16 cellular contexts compared by ENCODE assay signal in the genomic region with DNA sequence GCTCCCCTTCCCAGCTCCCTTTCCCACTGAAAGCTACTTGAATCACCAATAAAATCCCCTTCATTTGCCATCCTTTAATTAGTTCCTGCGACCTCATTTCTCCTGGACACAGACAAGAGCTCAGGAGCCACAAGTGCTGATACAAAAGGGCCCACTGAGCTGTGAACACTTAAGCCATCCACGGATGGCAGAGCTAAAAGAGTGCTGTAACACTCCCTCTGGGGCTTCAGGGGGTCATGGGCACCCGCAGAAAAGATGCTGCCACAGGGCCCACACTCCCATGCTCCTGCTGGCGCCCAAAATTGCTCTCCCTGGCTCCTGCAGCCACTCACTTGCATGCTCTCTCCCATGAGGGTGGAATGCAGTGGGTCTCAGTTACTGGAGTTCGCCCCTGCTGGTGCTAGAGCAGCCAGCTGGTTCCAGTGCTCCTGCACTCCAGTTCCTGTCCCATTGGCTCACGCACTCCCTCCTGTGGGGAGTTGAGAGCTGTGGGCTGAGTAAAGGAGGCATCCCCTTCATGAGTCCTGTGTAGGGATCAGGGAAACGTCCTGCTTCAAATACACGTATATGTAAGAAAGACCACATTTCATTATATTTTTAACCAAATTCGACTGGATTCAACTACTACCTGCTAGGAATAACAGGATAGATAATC.
A peak's percentile ranks its signal among the peaks of the same experiment; 100 is the strongest.
DNase-seq lines count a peak whose midpoint lies in the region; ATAC-seq and TF ChIP-seq lines count a peak whose summit lies in the region.
"Had no signal": no experiment of that assay in that cellular context is flagged by ENCODE, and none has a peak within 500 bp of the region (broad histone marks: within the 10 kb centered on the region; RNA-seq: fewer than 3 reads in every experiment).

No MANE protein-coding gene starts in this region.

- intact Hi-C loops in Caco-2 (cut with micrococcal nuclease; ENCODE audit: unreplicated experiment), result loop anchor here (2.0 kb wide), 1 partner anchor 186 kb away; no protein-coding TSS in a partner anchor

- TF ChIP-seq CTCF in Caco-2 (IDR thresholded peaks at IDR 0.05; ENCODE audit: insufficient read depth in 1 of 2, low read depth in 1 of 2, low read length in 1 of 2, severe bottlenecking in 1 of 2, unreplicated experiment in 1 of 2) (peak; percentile 65 to 76), glutamatergic neuron (IDR thresholded peaks at IDR 0.05; ENCODE audit: partially characterized antibody, unreplicated experiment) (no peak), upper lobe of left lung (IDR thresholded peaks at IDR 0.05) (no peak)

- CTCF ChIA-PET in Caco-2 (lab: Charles Lee) (no interaction called here), HEK293T (lab: Yijun Ruan, JAX) (interaction anchor here (1.2 kb wide), 1 partner anchor 12 kb away, joined by 3 read pairs; no protein-coding TSS in a partner anchor)

- DNase-seq in Caco-2 (peak; percentile 78 to 79), HEK293T (ENCODE audit: extremely low spot score) (peak; percentile 40), RPMI8226 (peak; percentile 9), glutamatergic neuron (peak; percentile 36), medulla oblongata (ENCODE audit: extremely low spot score) (no peak), substantia nigra (lab: John Stamatoyannopoulos, UW) (no peak), upper lobe of left lung (no peak)
- DNase-seq: lower lobe of right lung; stimulated activated CD4-positive, alpha-beta T cell treated with anti-CD3 and anti-CD28 coated beads, Interleukin-4, amount 100 ng/mL, for 24 hours; stimulated activated naive B cell treated with anti-CD40 and anti-IgM and Interleukin-4, amounts not matched to agents 10 μg/mL and 1 μg/mL and 100 μg/mL, for 72 hours had no signal

- 78 to 82% methylated on average over 8 to 9 of the region's 9 CpGs for WGBS in upper lobe of left lung, 2 donors

- H3K4me3 Mint-ChIP-seq in Caco-2 (ENCODE audit: unreplicated experiment) (no peak overlapping the region), glutamatergic neuron (ENCODE audit: unreplicated experiment) (no peak overlapping the region)
- H3K4me3 Mint-ChIP-seq: stimulated activated naive B cell treated with anti-CD40 and anti-IgM and Interleukin-4, amounts not matched to agents 10 μg/mL and 1 μg/mL and 100 μg/mL, for 72 hours had no signal

- POLR2A ChIA-PET in Caco-2 (lab: Charles Lee), result no interaction called here
- POLR2A ChIA-PET in HEK293T (lab: Yijun Ruan, JAX), result no interaction called here

- H3K27me3 Mint-ChIP-seq in Caco-2 (ENCODE audit: insufficient read depth, unreplicated experiment) (peaks cover 11% of the 10 kb centered on the region), glutamatergic neuron (ENCODE audit: unreplicated experiment) (no peaks in the 10 kb centered on the region)
- H3K27me3 Mint-ChIP-seq: stimulated activated naive B cell treated with anti-CD40 and anti-IgM and Interleukin-4, amounts not matched to agents 10 μg/mL and 1 μg/mL and 100 μg/mL, for 72 hours had no signal

- H3K9me3 Mint-ChIP-seq in Caco-2 (ENCODE audit: unreplicated experiment) (no peaks in the 10 kb centered on the region), glutamatergic neuron (ENCODE audit: unreplicated experiment) (no peaks in the 10 kb centered on the region)
- H3K9me3 Mint-ChIP-seq: stimulated activated naive B cell treated with anti-CD40 and anti-IgM and Interleukin-4, amounts not matched to agents 10 μg/mL and 1 μg/mL and 100 μg/mL, for 72 hours had no signal

- TF ChIP-seq POLR2A in upper lobe of left lung (IDR thresholded peaks at IDR 0.05), result no peak

- no peaks in the 10 kb centered on the region for H3K36me3 Mint-ChIP-seq in Caco-2 (ENCODE audit: insufficient read depth, unreplicated experiment)
- H3K36me3 Mint-ChIP-seq in glutamatergic neuron (ENCODE audit: unreplicated experiment), result no peaks in the 10 kb centered on the region
- H3K36me3 Mint-ChIP-seq: stimulated activated naive B cell treated with anti-CD40 and anti-IgM and Interleukin-4, amounts not matched to agents 10 μg/mL and 1 μg/mL and 100 μg/mL, for 72 hours had no signal

- no TSS peak for BruUV-seq in Caco-2 (replicated peaks; lab: Mats Ljungman, UMichigan)

- H3K27ac ChIP-seq in substantia nigra (ENCODE audit: low read depth, low read length, poor library complexity, severe bottlenecking), result no peak overlapping the region
- no peak overlapping the region for H3K27ac ChIP-seq in upper lobe of left lung
- H3K27ac ChIP-seq: BLaER1, epithelial cell of prostate, lower lobe of right lung, right atrium auricular region, SJSA1, vagina had no signal

- H3K9me3 ChIP-seq in Caco-2 (no peaks in the 10 kb centered on the region), upper lobe of left lung (no peaks in the 10 kb centered on the region)
- H3K9me3 ChIP-seq: BLaER1, lower lobe of right lung, right atrium auricular region, SJSA1, vagina had no signal

- H3K4me1 Mint-ChIP-seq in Caco-2 (ENCODE audit: low read depth, unreplicated experiment), result no peaks in the 10 kb centered on the region
- H3K4me1 Mint-ChIP-seq in glutamatergic neuron (ENCODE audit: low read depth, unreplicated experiment), result no peaks in the 10 kb centered on the region
- H3K4me1 Mint-ChIP-seq: stimulated activated naive B cell treated with anti-CD40 and anti-IgM and Interleukin-4, amounts not matched to agents 10 μg/mL and 1 μg/mL and 100 μg/mL, for 72 hours had no signal

- H3K36me3 ChIP-seq in Caco-2 (ENCODE audit: control insufficient read depth, insufficient read depth, low read length) (no peaks in the 10 kb centered on the region), upper lobe of left lung (no peaks in the 10 kb centered on the region)
- H3K36me3 ChIP-seq: BLaER1, lower lobe of right lung, right atrium auricular region, SJSA1, vagina had no signal

- H3K4me1 ChIP-seq in Caco-2, result no peaks in the 10 kb centered on the region
- no peaks in the 10 kb centered on the region for H3K4me1 ChIP-seq in upper lobe of left lung
- H3K4me1 ChIP-seq: lower lobe of right lung, right atrium auricular region, SJSA1, vagina had no signal

- ATAC-seq in GM18909 (IDR thresholded peaks at IDR 0.05; ENCODE audit: poor library complexity, unreplicated experiment) (no peak), upper lobe of left lung (ENCODE audit: low FRiP score in 2 of 2) (no peak)
- ATAC-seq: lower lobe of right lung; stimulated activated naive B cell treated with anti-CD40 and anti-IgM and Interleukin-4, amounts not matched to agents 10 μg/mL and 1 μg/mL and 100 μg/mL, for 72 hours had no signal

- no peak for TF ChIP-seq EP300 in upper lobe of left lung (IDR thresholded peaks at IDR 0.05)

- H3K27ac Mint-ChIP-seq in Caco-2 (ENCODE audit: unreplicated experiment) (no peak overlapping the region), glutamatergic neuron (ENCODE audit: unreplicated experiment) (no peak overlapping the region)
- H3K27ac Mint-ChIP-seq: stimulated activated naive B cell treated with anti-CD40 and anti-IgM and Interleukin-4, amounts not matched to agents 10 μg/mL and 1 μg/mL and 100 μg/mL, for 72 hours had no signal

- H3K4me3 ChIP-seq in Caco-2 (ENCODE audit: low read depth, low read length) (no peak overlapping the region), upper lobe of left lung (no peak overlapping the region)
- H3K4me3 ChIP-seq: BLaER1, lower lobe of right lung, right atrium auricular region, SJSA1, vagina had no signal

- H3K27me3 ChIP-seq in Caco-2 (replicated peaks; ENCODE audit: control insufficient read depth, insufficient read depth, low read length), result no peaks in the 10 kb centered on the region
- no peaks in the 10 kb centered on the region for H3K27me3 ChIP-seq in upper lobe of left lung
- H3K27me3 ChIP-seq: BLaER1, right atrium auricular region, SJSA1, vagina had no signal

TF ChIP-seq in HEK293T, 16 proteins besides CTCF, POLR2A, EP300 and RAD21:
- TF ChIP-seq ARNT (IDR thresholded peaks at IDR 0.05), result no peak
- no peak for TF ChIP-seq SP1 (IDR thresholded peaks at IDR 0.05)
- no peak for TF ChIP-seq LEF1 (IDR thresholded peaks at IDR 0.05; ENCODE audit: borderline replicate concordance)
- no peak for TF ChIP-seq L3MBTL2 (conservative IDR thresholded peaks at IDR 0.05)

Comparison
In these comparisons a context has a peak if more than half of its experiments do, and no peak if none do; other contexts are left out.
1. DNase-seq: peak in Caco-2 (2 of 2), HEK293T (single experiment), RPMI8226 (single experiment) and glutamatergic neuron (single experiment); none in medulla oblongata (single experiment), substantia nigra (0 of 49) and upper lobe of left lung (0 of 2).
2. CTCF ChIP-seq: peak in Caco-2 (2 of 2); none in glutamatergic neuron (single experiment) and upper lobe of left lung (0 of 6).